ENCODE assay signal across 27 cellular contexts in the genomic region with DNA sequence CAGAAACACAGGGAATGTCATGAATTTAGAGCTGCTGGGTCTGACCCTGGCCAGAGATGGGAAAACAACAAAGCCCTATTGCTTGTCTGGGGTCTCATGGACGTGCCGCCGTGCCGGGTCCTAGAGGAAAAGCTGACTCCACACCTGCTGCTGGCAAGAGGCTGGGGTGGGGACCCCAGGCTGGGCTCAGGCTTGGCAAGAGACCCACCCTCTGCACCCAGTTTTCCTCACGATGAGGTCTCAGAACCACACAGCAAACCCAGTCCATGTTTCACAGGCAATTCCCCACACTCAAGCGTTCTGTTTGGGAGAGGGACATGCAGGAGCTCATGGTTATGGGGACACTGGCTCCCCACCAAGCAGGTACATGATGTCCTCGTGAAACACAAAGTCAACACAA.
"Had no signal": no experiment of that assay in that cellular context is flagged by ENCODE, and none has a peak within 500 bp of the region (broad histone marks: within the 10 kb centered on the region; RNA-seq: fewer than 3 reads in every experiment).

No MANE protein-coding gene starts in this region.

- ATAC-seq: activated CD4-positive, CD25-positive, alpha-beta regulatory T cell treated with anti-CD3 and anti-CD28 coated beads, Interleukin-2, amount 50 U/mL, for 24 hours; activated CD8-positive, alpha-beta T cell treated with anti-CD3 and anti-CD28 coated beads for 36 hours; activated naive CD8-positive, alpha-beta T cell treated with anti-CD3 and anti-CD28 coated beads, Interleukin-2, amount 50 U/mL, for 24 hours; activated T-cell treated with anti-CD3 and anti-CD28 coated beads, Interleukin-2, amount 50 U/mL, for 4 hours; body of pancreas; esophagus mucosa; foreskin keratinocyte; gastroesophageal sphincter had no signal

- H3K27ac Mint-ChIP-seq: activated B cell treated with CpG ODN at 0.5 μM for 24 hours; activated CD8-positive, alpha-beta T cell treated with anti-CD3 and anti-CD28 coated beads for 36 hours; activated naive CD4-positive, alpha-beta T cell treated with anti-CD3 and anti-CD28 coated beads for 36 hours; activated naive CD4-positive, alpha-beta T cell treated with anti-CD3 and anti-CD28 coated beads, Interleukin-2, amount 50 U/mL, for 24 hours; activated naive CD8-positive, alpha-beta T cell treated with anti-CD3 and anti-CD28 coated beads for 36 hours; activated naive CD8-positive, alpha-beta T cell treated with anti-CD3 and anti-CD28 coated beads, Interleukin-2, amount 50 U/mL, for 24 hours; activated T-helper 1 cell treated with anti-CD3 and anti-CD28 coated beads, Interleukin-12 subunit alpha, Interleukin-12 subunit beta, Interleukin-2, Interleukin-4 antibody, amounts not matched to agents 30 ng/mL and 10 ng/mL and 1 ng/mL, durations not matched to agents 14 hours and 24 hours and 36 hours; activated T-helper 2 cell treated with anti-CD3 and anti-CD28 coated beads, Interferon-gamma antibody, Interleukin-2, Interleukin-4, amounts not matched to agents 10 μg/mL and 5 μg/mL and 100 μg/mL, durations not matched to agents 14 hours and 24 hours and 36 hours had no signal

- H3K36me3 Mint-ChIP-seq: activated naive CD4-positive, alpha-beta T cell treated with anti-CD3 and anti-CD28 coated beads, Interleukin-2, amount 50 U/mL, for 24 hours; activated naive CD8-positive, alpha-beta T cell treated with anti-CD3 and anti-CD28 coated beads for 36 hours had no signal

- H3K27me3 Mint-ChIP-seq: activated B cell treated with CpG ODN at 0.5 μM for 24 hours; activated naive CD8-positive, alpha-beta T cell treated with anti-CD3 and anti-CD28 coated beads, Interleukin-2, amount 50 U/mL, for 24 hours had no signal

- DNase-seq: activated B cell treated with CpG ODN at 0.5 μM for 24 hours; activated CD4-positive, alpha-beta T cell treated with anti-CD3 and anti-CD28 coated beads for 48 hours; activated CD4-positive, alpha-beta T cell treated with anti-CD3 and anti-CD28 coated beads, Interleukin-2, amount 50 U/mL, for 1 hour; activated CD4-positive, alpha-beta T cell treated with anti-CD3 and anti-CD28 coated beads, Interleukin-2, amount 50 U/mL, for 48 hours; activated CD8-positive, alpha-beta T cell treated with anti-CD3 and anti-CD28 coated beads for 36 hours; activated effector memory CD4-positive, alpha-beta T cell treated with anti-CD3 and anti-CD28 coated beads, Interleukin-2, amount 50 U/mL, for 16 hours; activated naive CD4-positive, alpha-beta T cell treated with anti-CD3 and anti-CD28 coated beads for 36 hours; activated naive CD8-positive, alpha-beta T cell treated with anti-CD3 and anti-CD28 coated beads for 36 hours; activated naive CD8-positive, alpha-beta T cell treated with anti-CD3 and anti-CD28 coated beads, Interleukin-2, amount 50 U/mL, for 24 hours; activated T-cell treated with anti-CD3 and anti-CD28 coated beads, Interleukin-2, amount 50 U/mL, for 4 hours; adrenal gland; amygdala; aorta; body of pancreas; central memory CD4-positive, alpha-beta T cell; cerebellar nuclear complex; colonic mucosa; effector CD8-positive, alpha-beta T cell; foreskin keratinocyte; T-helper 2 cell had no signal

- H3K36me3 ChIP-seq: adrenal gland, colonic mucosa, gastroesophageal sphincter had no signal

- H3K4me1 ChIP-seq: adrenal gland, body of pancreas, colonic mucosa, foreskin keratinocyte, gastroesophageal sphincter had no signal

- H3K4me1 Mint-ChIP-seq: activated B cell treated with CpG ODN at 0.5 μM for 24 hours; activated naive CD4-positive, alpha-beta T cell treated with anti-CD3 and anti-CD28 coated beads, Interleukin-2, amount 50 U/mL, for 24 hours; activated naive CD8-positive, alpha-beta T cell treated with anti-CD3 and anti-CD28 coated beads for 36 hours; activated naive CD8-positive, alpha-beta T cell treated with anti-CD3 and anti-CD28 coated beads, Interleukin-2, amount 50 U/mL, for 24 hours had no signal

- H3K27me3 ChIP-seq: adrenal gland, body of pancreas, colonic mucosa, foreskin keratinocyte had no signal

- H3K4me3 Mint-ChIP-seq: activated B cell treated with CpG ODN at 0.5 μM for 24 hours; activated CD8-positive, alpha-beta T cell treated with anti-CD3 and anti-CD28 coated beads for 36 hours; activated naive CD4-positive, alpha-beta T cell treated with anti-CD3 and anti-CD28 coated beads for 36 hours; activated naive CD4-positive, alpha-beta T cell treated with anti-CD3 and anti-CD28 coated beads, Interleukin-2, amount 50 U/mL, for 24 hours; activated naive CD8-positive, alpha-beta T cell treated with anti-CD3 and anti-CD28 coated beads for 36 hours; activated naive CD8-positive, alpha-beta T cell treated with anti-CD3 and anti-CD28 coated beads, Interleukin-2, amount 50 U/mL, for 24 hours; activated T-cell treated with anti-CD3 and anti-CD28 coated beads, Interleukin-2, amount 50 U/mL, for 4 hours; activated T-helper 1 cell treated with anti-CD3 and anti-CD28 coated beads, Interleukin-12 subunit alpha, Interleukin-12 subunit beta, Interleukin-2, Interleukin-4 antibody, amounts not matched to agents 30 ng/mL and 10 ng/mL and 1 ng/mL, durations not matched to agents 14 hours and 24 hours and 36 hours had no signal

- H3K9me3 ChIP-seq: adrenal gland, body of pancreas, colonic mucosa had no signal

- H3K27ac ChIP-seq: adrenal gland, body of pancreas, colonic mucosa, foreskin keratinocyte, gastroesophageal sphincter, VCaP had no signal

- H3K4me3 ChIP-seq: adrenal gland, body of pancreas, colonic mucosa, gastroesophageal sphincter had no signal
